Comparison of ENCODE assay signal across 8 cellular contexts in genomic region chr5:90529939-90530677, GRCh38. TPM values are rescaled to one million over a fixed set of nuclear protein-coding genes. Genes with fewer than 3 reads are reported as not detected.
DNase-seq lines count a peak whose midpoint lies in the region; ATAC-seq, FAIRE-seq and TF ChIP-seq lines count a peak whose summit lies in the region.

No MANE protein-coding gene starts in this region.

- H3K4me1 ChIP-seq in BE2C (no peaks in the 10 kb centered on the region), endothelial cell of umbilical vein (ENCODE audit: control insufficient read depth, extremely low read depth, insufficient read depth, low read length) (peaks cover 16% of the 10 kb centered on the region)

- H3K79me2 ChIP-seq in endothelial cell of umbilical vein (ENCODE audit: control insufficient read depth, insufficient read depth, low read length), result peaks cover 37% of the 10 kb centered on the region

- ATAC-seq in GM18873 (IDR thresholded peaks at IDR 0.05; ENCODE audit: low FRiP score, unreplicated experiment), result peak; percentile 39
- ATAC-seq in HG03139 (IDR thresholded peaks at IDR 0.05; ENCODE audit: unreplicated experiment), result peak; percentile 40

- H3K27me3 ChIP-seq in BE2C (peaks cover 32% of the 10 kb centered on the region), endothelial cell of umbilical vein (ENCODE audit: control insufficient read depth in 2 of 2, insufficient read depth in 2 of 2, low read length in 2 of 2) (peaks cover 8 to 36% of the 10 kb centered on the region in 2 experiments)

- H3K4me3 ChIP-seq in BE2C (ENCODE audit: low read depth, low read length), result peak overlapping the region; percentile 97
- H3K4me3 ChIP-seq in endothelial cell of umbilical vein (replicated peaks in 1 of 3; ENCODE audit: insufficient read depth in 1 of 3, low read depth in 1 of 3, low read length in 3 of 3), result peak overlapping the region; percentile 17 to 88 (median 66)

- TSS peak; percentile 88 for BruUV-seq in endothelial cell of umbilical vein (replicated peaks; lab: Mats Ljungman, UMichigan)

- POLR2A ChIA-PET in endothelial cell of umbilical vein (lab: Charles Lee), result interaction anchor here (0.8 kb wide), 1 partner anchor 56 kb away, joined by 3 read pairs; the partner anchor contains the start of genes MBLAC2 and POLR3G

- FAIRE-seq in endothelial cell of umbilical vein (lab: Jason Lieb, UNC), result no peak

- intact Hi-C loops in endothelial cell of umbilical vein (cut with micrococcal nuclease), result loop anchor here (1.0 to 10.0 kb wide), 7 partner anchors 11 to 595 kb away; partner anchors contain the start of genes CETN3, MBLAC2 and POLR3G

- H4K20me1 ChIP-seq in endothelial cell of umbilical vein (replicated peaks; ENCODE audit: control insufficient read depth, extremely low read depth, insufficient read depth, low read length), result no peaks in the 10 kb centered on the region

- dilution Hi-C loops in endothelial cell of umbilical vein (cut with MboI; ENCODE audit: extremely low pct_ligation_motif_present, low sequenced_read_pairs), result no loop called here

- DNase-seq in BE2C (peak; percentile 73), NCI-H446 (lab: John Stamatoyannopoulos, UW) (peak; percentile 69 to 78), endothelial cell of umbilical vein (ENCODE audit: low read depth, low spot score) (peak; percentile 79), middle frontal gyrus (ENCODE audit: extremely low spot score, low spot score) (peak; percentile 58)
- DNase-seq in activated CD4-positive, alpha-beta T cell treated with anti-CD3 and anti-CD28 coated beads, Interleukin-2, amount 50 U/mL, for 4 hours, result peak; percentile 42 to 45
- DNase-seq in stimulated activated CD8-positive, alpha-beta memory T cell treated with anti-CD3 and anti-CD28 coated beads, Interleukin-4, amount 100 ng/mL, for 4 hours (ENCODE audit: low read depth in 2 of 2, low spot score in 1 of 2), result peak; percentile 26 to 32

- peak overlapping the region; percentile 23 for H3K27ac ChIP-seq in endothelial cell of umbilical vein (ENCODE audit: insufficient read depth, low read depth, low read length)

- peak overlapping the region; percentile 59 for H3K9ac ChIP-seq in endothelial cell of umbilical vein (replicated peaks; ENCODE audit: extremely low read depth, insufficient read depth, low read length)

- H2AFZ ChIP-seq in endothelial cell of umbilical vein (ENCODE audit: low read depth, low read length), result peak overlapping the region; percentile 68

- H3K36me3 ChIP-seq in BE2C, result no peaks in the 10 kb centered on the region
- H3K36me3 ChIP-seq in endothelial cell of umbilical vein (ENCODE audit: control insufficient read depth in 2 of 2, extremely low read depth in 1 of 2, insufficient read depth in 2 of 2, low read length in 2 of 2), result no peaks in the 10 kb centered on the region

- peak; percentile 85 for TF ChIP-seq CTCF in BE2C (IDR thresholded peaks at IDR 0.05; ENCODE audit: low read depth, low read length)
- peak; percentile 48 to 61 for TF ChIP-seq CTCF in endothelial cell of umbilical vein (IDR thresholded peaks at IDR 0.05; ENCODE audit: extremely low read depth in 1 of 2, insufficient read depth in 1 of 2, low read depth in 1 of 2, low read length in 2 of 2)

- H3K9me1 ChIP-seq in endothelial cell of umbilical vein (replicated peaks; ENCODE audit: control insufficient read depth, extremely low read depth, insufficient read depth, low read length), result no peaks in the 10 kb centered on the region

- CTCF ChIA-PET in endothelial cell of umbilical vein (lab: Charles Lee), result interaction anchor here (0.6 to 3.8 kb wide), 8 partner anchors 11 to 120 kb away, joined by 3 to 75 read pairs (median 3); partner anchors contain the start of genes CETN3, MBLAC2 and POLR3G

- no peak for TF ChIP-seq POLR2A in endothelial cell of umbilical vein (IDR thresholded peaks at IDR 0.05; ENCODE audit: low read depth, low read length)

- H3K9me3 ChIP-seq in BE2C (no peaks in the 10 kb centered on the region), endothelial cell of umbilical vein (replicated peaks; ENCODE audit: control insufficient read depth, insufficient read depth, low read length) (no peaks in the 10 kb centered on the region)

- peak overlapping the region; percentile 79 for H3K4me2 ChIP-seq in endothelial cell of umbilical vein (ENCODE audit: insufficient read depth, low read length)

TF ChIP-seq in endothelial cell of umbilical vein, 7 proteins besides CTCF, POLR2A, EP300 and RAD21:
- TF ChIP-seq JUN (IDR thresholded peaks at IDR 0.05; ENCODE audit: borderline replicate concordance, insufficient read depth, insufficient read length, low read depth), result no peak
- TF ChIP-seq MAX (IDR thresholded peaks at IDR 0.05; ENCODE audit: insufficient read depth, insufficient read length), result no peak
- no peak for TF ChIP-seq EZH2 (IDR thresholded peaks at IDR 0.05; ENCODE audit: borderline replicate concordance, low read depth, low read length, severe bottlenecking)
- peak; percentile 26 for TF ChIP-seq FOS (IDR thresholded peaks at IDR 0.05; ENCODE audit: borderline replicate concordance, insufficient read depth, low read length)
- no peak for TF ChIP-seq POLR2AphosphoS5 (IDR thresholded peaks at IDR 0.05; ENCODE audit: insufficient read depth, low read depth, low read length)
- no peak for TF ChIP-seq MYC (IDR thresholded peaks at IDR 0.05; ENCODE audit: low read depth, low read length)
- no peak for TF ChIP-seq GATA2 (IDR thresholded peaks at IDR 0.05; ENCODE audit: insufficient read depth, insufficient read length, low read depth, low read length)

RNA-seq across cellular contexts. Expression of gene LYSMD3, which starts 0.7 kb away (rescaled TPM):
- polyA plus RNA-seq in BE2C (2012; ENCODE audit: insufficient read depth, insufficient read length, low read depth), result 8.8 TPM
- 21.3 and 22.7 TPM in 2 replicates for total RNA-seq in endothelial cell of umbilical vein
- polyA plus RNA-seq in endothelial cell of umbilical vein, result 4.2 and 6.0 TPM in 2 replicates
- 7.8 and 8.1 TPM in 2 replicates for polyA plus RNA-seq in endothelial cell of umbilical vein (2011; cell fraction: cytosol; rRNA removed)
- polyA plus RNA-seq in endothelial cell of umbilical vein (2011; cell fraction: nucleus; rRNA removed), result 7.4 and 10.6 TPM in 2 replicates
- polyA plus RNA-seq in endothelial cell of umbilical vein (2012), result 17.4 and 19.9 TPM in 2 replicates
- polyA minus RNA-seq in endothelial cell of umbilical vein, result 11.6 and 13.2 TPM in 2 replicates
- polyA minus RNA-seq in endothelial cell of umbilical vein (2011; cell fraction: cytosol; rRNA and poly(A)+ RNA removed), result 7.7 TPM
- 7.3 and 10.1 TPM in 2 replicates for polyA minus RNA-seq in endothelial cell of umbilical vein (2011; cell fraction: nucleus; rRNA and poly(A)+ RNA removed)

RNA-seq across cellular contexts. Expression of gene ADGRV1, which starts 28.5 kb away (rescaled TPM):
- 1.2 TPM for polyA plus RNA-seq in BE2C (2012; ENCODE audit: insufficient read depth, insufficient read length, low read depth)
- total RNA-seq in endothelial cell of umbilical vein, result 0.11 and 0.12 TPM in 2 replicates
- 0.05 and 0.55 TPM in 2 replicates for polyA plus RNA-seq in endothelial cell of umbilical vein
- polyA plus RNA-seq in endothelial cell of umbilical vein (2011; cell fraction: cytosol; rRNA removed), result 0.07 TPM in 1 of 2 replicates, not detected in the other
- 0.06 and 0.14 TPM in 2 replicates for polyA plus RNA-seq in endothelial cell of umbilical vein (2011; cell fraction: nucleus; rRNA removed)
- 0.23 TPM in 1 of 2 replicates, not detected in the other for polyA plus RNA-seq in endothelial cell of umbilical vein (2012)
- 1.4 TPM in 2 replicates for polyA minus RNA-seq in endothelial cell of umbilical vein
- not detected for polyA minus RNA-seq in endothelial cell of umbilical vein (2011; cell fraction: cytosol; rRNA and poly(A)+ RNA removed)
- polyA minus RNA-seq in endothelial cell of umbilical vein (2011; cell fraction: nucleus; rRNA and poly(A)+ RNA removed), result 0.91 and 1.3 TPM in 2 replicates

RNA-seq across cellular contexts. Expression of gene POLR3G, which starts 55.4 kb away (rescaled TPM):
- 1.8 TPM for polyA plus RNA-seq in BE2C (2012; ENCODE audit: insufficient read depth, insufficient read length, low read depth)
- total RNA-seq in endothelial cell of umbilical vein, result 15.0 and 16.7 TPM in 2 replicates
- 8.9 and 15.7 TPM in 2 replicates for polyA plus RNA-seq in endothelial cell of umbilical vein
- polyA plus RNA-seq in endothelial cell of umbilical vein (2011; cell fraction: cytosol; rRNA removed), result 18.4 and 25.2 TPM in 2 replicates
- 9.8 and 10.9 TPM in 2 replicates for polyA plus RNA-seq in endothelial cell of umbilical vein (2011; cell fraction: nucleus; rRNA removed)
- 68.4 and 83.6 TPM in 2 replicates for polyA plus RNA-seq in endothelial cell of umbilical vein (2012)
- 1.8 and 2.2 TPM in 2 replicates for polyA minus RNA-seq in endothelial cell of umbilical vein
- 4.7 TPM for polyA minus RNA-seq in endothelial cell of umbilical vein (2011; cell fraction: cytosol; rRNA and poly(A)+ RNA removed)
- 1.1 and 3.5 TPM in 2 replicates for polyA minus RNA-seq in endothelial cell of umbilical vein (2011; cell fraction: nucleus; rRNA and poly(A)+ RNA removed)

RNA-seq across cellular contexts. Expression of gene MBLAC2, which starts 55.5 kb away (rescaled TPM):
- 8.4 TPM for polyA plus RNA-seq in BE2C (2012; ENCODE audit: insufficient read depth, insufficient read length, low read depth)
- 4.8 and 5.3 TPM in 2 replicates for total RNA-seq in endothelial cell of umbilical vein
- polyA plus RNA-seq in endothelial cell of umbilical vein, result 2.0 and 2.1 TPM in 2 replicates
- polyA plus RNA-seq in endothelial cell of umbilical vein (2011; cell fraction: cytosol; rRNA removed), result 1.5 and 1.6 TPM in 2 replicates
- polyA plus RNA-seq in endothelial cell of umbilical vein (2011; cell fraction: nucleus; rRNA removed), result 1.7 and 2.1 TPM in 2 replicates
- polyA plus RNA-seq in endothelial cell of umbilical vein (2012), result 3.8 and 4.6 TPM in 2 replicates
- polyA minus RNA-seq in endothelial cell of umbilical vein, result 4.0 and 4.2 TPM in 2 replicates
- polyA minus RNA-seq in endothelial cell of umbilical vein (2011; cell fraction: cytosol; rRNA and poly(A)+ RNA removed), result 5.8 TPM
- 4.4 and 6.4 TPM in 2 replicates for polyA minus RNA-seq in endothelial cell of umbilical vein (2011; cell fraction: nucleus; rRNA and poly(A)+ RNA removed)

Comparison
In these comparisons a context has a peak if more than half of its experiments do, and no peak if none do; other contexts are left out.
1. Peak in every context shown above with its lines: DNase-seq, ATAC-seq, H3K4me3 ChIP-seq and H3K27ac ChIP-seq.
2. DNase-seq: peak in every context shown above with its lines; median percentile 79 in endothelial cell of umbilical vein; 74 in NCI-H446; 73 in BE2C; 58 in middle frontal gyrus; 44 in activated CD4-positive, alpha-beta T cell treated with anti-CD3 and anti-CD28 coated beads, Interleukin-2, amount 50 U/mL, for 4 hours; 29 in stimulated activated CD8-positive, alpha-beta memory T cell treated with anti-CD3 and anti-CD28 coated beads, Interleukin-4, amount 100 ng/mL, for 4 hours.